Comparison of ENCODE assay signal across 11 cellular contexts in the genomic region with DNA sequence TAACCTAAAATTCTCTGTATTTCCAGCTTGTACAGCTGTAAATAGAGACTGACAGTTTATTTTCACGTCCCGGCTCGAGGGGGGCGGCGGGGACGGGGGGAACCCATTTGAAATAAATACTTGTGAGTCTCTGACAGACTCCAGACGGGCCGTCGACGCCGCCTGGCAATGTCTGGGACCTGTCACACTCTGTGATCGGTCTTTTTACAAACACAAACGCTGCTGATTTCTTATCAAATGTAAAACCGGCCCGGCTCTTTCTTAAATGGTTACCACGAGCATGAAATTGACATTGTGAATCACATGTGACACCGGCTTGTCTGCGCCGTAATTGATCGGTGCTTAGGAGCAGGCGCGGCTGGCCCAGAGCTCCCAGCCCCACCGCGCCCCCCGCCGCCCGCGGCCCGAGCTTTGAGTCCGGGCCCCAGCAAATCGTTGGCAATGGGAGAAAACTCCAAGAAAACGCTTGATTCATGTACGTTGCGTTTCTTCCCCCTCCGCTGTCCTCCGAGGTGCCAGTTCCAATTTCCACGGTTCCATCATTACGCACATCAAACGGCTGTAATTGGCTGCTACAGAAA. TPM values are rescaled to one million over a fixed set of nuclear protein-coding genes. Genes with fewer than 3 reads are reported as not detected.
DNase-seq lines count a peak whose midpoint lies in the region; ATAC-seq and TF ChIP-seq lines count a peak whose summit lies in the region.
"Had no signal": no experiment of that assay in that cellular context is flagged by ENCODE, and none has a peak within 500 bp of the region (broad histone marks: within the 10 kb centered on the region; RNA-seq: fewer than 3 reads in every experiment).

No MANE protein-coding gene starts in this region.

- H3K36me3 ChIP-seq in lower lobe of right lung = no peaks in the 10 kb centered on the region
- no peaks in the 10 kb centered on the region for H3K36me3 ChIP-seq in urinary bladder (ENCODE audit: insufficient read depth)

- intact Hi-C loops in lower lobe of right lung (cut with DNase I) = no loop called here

- DNase-seq in activated naive CD4-positive, alpha-beta T cell treated with anti-CD3 and anti-CD28 coated beads, Interleukin-2, amount 50 U/mL, for 16 hours = peak; percentile 10
- DNase-seq in activated naive CD4-positive, alpha-beta T cell (lab: John Stamatoyannopoulos, UW) = no peak
- DNase-seq in cerebellum (ENCODE audit: low spot score) (peak; percentile 38), lower lobe of right lung (peak; percentile 48), NCI-H82 (lab: John Stamatoyannopoulos, UW) (no peak), GM13976 (ENCODE audit: low spot score) (no peak), NCI-H146 (lab: John Stamatoyannopoulos, UW) (no peak)
- DNase-seq: GF-D8 had no signal

- no peaks in the 10 kb centered on the region for H3K9me3 ChIP-seq in lower lobe of right lung

- H3K4me1 ChIP-seq in lower lobe of right lung = peaks cover 9% of the 10 kb centered on the region
- no peaks in the 10 kb centered on the region for H3K4me1 ChIP-seq in urinary bladder (ENCODE audit: insufficient read depth)

- peaks cover 77% of the 10 kb centered on the region for H3K27me3 ChIP-seq in lower lobe of right lung (ENCODE audit: low read depth)

- ATAC-seq in lower lobe of right lung = no peak

- no peak overlapping the region for H3K27ac ChIP-seq in lower lobe of right lung
- H3K27ac ChIP-seq in urinary bladder (ENCODE audit: low read depth) = no peak overlapping the region
- H3K27ac ChIP-seq: epithelial cell of prostate had no signal

- in situ Hi-C loops in GM13976 (cut with MboI; ENCODE audit: low sequenced_read_pairs, unreplicated experiment) = no loop called here

- H3K4me3 ChIP-seq in lower lobe of right lung (peak overlapping the region; percentile 45), urinary bladder (ENCODE audit: low read depth, low read length) (peak overlapping the region; percentile 3)

- TF ChIP-seq CTCF in lower lobe of right lung (IDR thresholded peaks at IDR 0.05) (no peak), GM13976 (IDR thresholded peaks at IDR 0.05; ENCODE audit: borderline replicate concordance, control extremely low read depth, extremely low read depth, insufficient read depth, missing control alignments) (no peak)

- WGBS in urinary bladder = 19% methylated on average over 39 of the region's 39 CpGs

RNA-seq across cellular contexts. Expression of a gene that starts 57.1 kb away (rescaled TPM):
- total RNA-seq in cerebellum (15.5 TPM), lower lobe of right lung (not detected), urinary bladder (not detected)
- polyA plus RNA-seq in urinary bladder = not detected
- total RNA-seq: RPMI7951 had no signal

Comparison
In these comparisons a context has a peak if more than half of its experiments do, and no peak if none do; other contexts are left out.
1. DNase-seq: peak in activated naive CD4-positive, alpha-beta T cell treated with anti-CD3 and anti-CD28 coated beads, Interleukin-2, amount 50 U/mL, for 16 hours (single experiment), cerebellum (single experiment) and lower lobe of right lung (single experiment); none in activated naive CD4-positive, alpha-beta T cell (0 of 4), NCI-H82 (single experiment), GM13976 (single experiment) and NCI-H146 (single experiment).
2. RNA of a gene that starts 57.1 kb away (total RNA-seq): 15.5 TPM in cerebellum (single experiment); not detected in lower lobe of right lung (single experiment) and not detected in urinary bladder (single experiment); every median in the first group is over 10 times any median in the second.